2 cellular contexts compared by ENCODE assay signal in the genomic region with DNA sequence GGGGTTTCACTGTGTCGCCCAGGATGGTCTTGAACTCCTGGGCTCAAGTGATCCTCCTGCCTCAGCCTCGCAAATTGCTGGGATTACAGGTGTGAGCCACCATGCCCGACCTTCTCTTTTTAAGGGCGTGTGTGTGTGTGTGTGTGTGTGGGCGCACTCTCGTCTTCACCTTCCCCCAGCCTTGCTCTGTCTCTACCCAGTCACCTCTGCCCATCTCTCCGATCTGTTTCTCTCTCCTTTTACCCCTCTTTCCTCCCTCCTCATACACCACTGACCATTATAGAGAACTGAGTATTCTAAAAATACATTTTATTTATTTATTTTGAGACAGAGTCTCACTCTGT.
TF ChIP-seq lines count a peak whose summit lies in the region.

No MANE protein-coding gene starts in this region.

TF ChIP-seq in HCT116, 20 proteins besides CTCF, POLR2A, EP300 and RAD21:
- TF ChIP-seq EZH2 (IDR thresholded peaks at IDR 0.05) (no peak), FOSL1 (IDR thresholded peaks at IDR 0.05; ENCODE audit: low read depth) (no peak), CEBPB (IDR thresholded peaks at IDR 0.05; ENCODE audit: low read depth) (no peak), JUND (IDR thresholded peaks at IDR 0.05) (no peak), SRF (IDR thresholded peaks at IDR 0.05; ENCODE audit: low read depth) (no peak), POLR2AphosphoS5 (IDR thresholded peaks at IDR 0.05; ENCODE audit: low read depth, low read length) (no peak), ZBTB33 (IDR thresholded peaks at IDR 0.05; ENCODE audit: extremely low read depth, insufficient replicate concordance, low read length) (no peak), YY1 (IDR thresholded peaks at IDR 0.05; ENCODE audit: extremely low read depth, insufficient replicate concordance, low read depth, low read length) (no peak), CBX3 (IDR thresholded peaks at IDR 0.05; ENCODE audit: low read depth) (no peak), MAX (IDR thresholded peaks at IDR 0.05) (no peak), SIN3A (IDR thresholded peaks at IDR 0.05; ENCODE audit: low read depth) (no peak), REST (IDR thresholded peaks at IDR 0.05; ENCODE audit: low read depth) (no peak), ELF1 (IDR thresholded peaks at IDR 0.05; ENCODE audit: borderline replicate concordance, low read depth) (no peak), EGR1 (IDR thresholded peaks at IDR 0.05; ENCODE audit: low read depth) (no peak), ZNF274 (IDR thresholded peaks at IDR 0.05; ENCODE audit: low read depth, low read length) (no peak), EZH2phosphoT487 (IDR thresholded peaks at IDR 0.05; ENCODE audit: borderline replicate concordance) (no peak), ZFX (IDR thresholded peaks at IDR 0.05) (no peak), TCF7L2 (IDR thresholded peaks at IDR 0.05; ENCODE audit: borderline replicate concordance, extremely low read depth, insufficient read depth, insufficient read length) (no peak), SP1 (IDR thresholded peaks at IDR 0.05; ENCODE audit: low read depth) (no peak)
- TF ChIP-seq, protein P1, sequence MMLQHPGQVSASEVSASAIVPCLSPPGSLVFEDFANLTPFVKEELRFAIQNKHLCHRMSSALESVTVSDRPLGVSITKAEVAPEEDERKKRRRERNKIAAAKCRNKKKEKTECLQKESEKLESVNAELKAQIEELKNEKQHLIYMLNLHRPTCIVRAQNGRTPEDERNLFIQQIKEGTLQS (IDR thresholded peaks at IDR 0.05), result no peak
TF ChIP-seq in HCT116: peak in this region for 0.

TF ChIP-seq in GM12878, 131 proteins besides CTCF, POLR2A, EP300 and RAD21:
- TF ChIP-seq ZNF274 (IDR thresholded peaks at IDR 0.05; ENCODE audit: insufficient read depth, insufficient read length) (no peak), ATF7 (IDR thresholded peaks at IDR 0.05; ENCODE audit: low read depth) (no peak), RCOR1 (conservative IDR thresholded peaks at IDR 0.05; ENCODE audit: low read depth, low read length) (no peak), POLR2AphosphoS2 (IDR thresholded peaks at IDR 0.05; ENCODE audit: low read depth, low read length) (no peak), NR2C2 (IDR thresholded peaks at IDR 0.05; ENCODE audit: borderline replicate concordance, control insufficient read depth, insufficient read length, low read depth) (no peak), FOXM1 (IDR thresholded peaks at IDR 0.05; ENCODE audit: low read depth, low read length) (no peak), MLLT1 (IDR thresholded peaks at IDR 0.05) (no peak), ZSCAN29 (IDR thresholded peaks at IDR 0.05) (no peak), POLR2AphosphoS5 (IDR thresholded peaks at IDR 0.05; ENCODE audit: low read length) (no peak), CBFB (IDR thresholded peaks at IDR 0.05; ENCODE audit: low read depth) (no peak), GABPA (IDR thresholded peaks at IDR 0.05; ENCODE audit: low read depth) (no peak), YY1 (IDR thresholded peaks at IDR 0.05; ENCODE audit: low read depth, low read length) (no peak), SMC3 (IDR thresholded peaks at IDR 0.05; ENCODE audit: borderline replicate concordance, low read length) (no peak), HDAC6 (IDR thresholded peaks at IDR 0.05; ENCODE audit: unreplicated experiment) (no peak), JUNB (IDR thresholded peaks at IDR 0.05) (no peak), HDGF (IDR thresholded peaks at IDR 0.05) (no peak), ZBTB40 (IDR thresholded peaks at IDR 0.05; ENCODE audit: borderline replicate concordance) (no peak)
- TF ChIP-seq, protein P2, sequence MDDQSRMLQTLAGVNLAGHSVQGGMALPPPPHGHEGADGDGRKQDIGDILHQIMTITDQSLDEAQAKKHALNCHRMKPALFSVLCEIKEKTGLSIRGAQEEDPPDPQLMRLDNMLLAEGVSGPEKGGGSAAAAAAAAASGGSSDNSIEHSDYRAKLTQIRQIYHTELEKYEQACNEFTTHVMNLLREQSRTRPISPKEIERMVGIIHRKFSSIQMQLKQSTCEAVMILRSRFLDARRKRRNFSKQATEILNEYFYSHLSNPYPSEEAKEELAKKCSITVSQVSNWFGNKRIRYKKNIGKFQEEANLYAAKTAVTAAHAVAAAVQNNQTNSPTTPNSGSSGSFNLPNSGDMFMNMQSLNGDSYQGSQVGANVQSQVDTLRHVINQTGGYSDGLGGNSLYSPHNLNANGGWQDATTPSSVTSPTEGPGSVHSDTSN (IDR thresholded peaks at IDR 0.05; ENCODE audit: insufficient replicate concordance, low read depth, low read length), result no peak
- TF ChIP-seq, protein P3, sequence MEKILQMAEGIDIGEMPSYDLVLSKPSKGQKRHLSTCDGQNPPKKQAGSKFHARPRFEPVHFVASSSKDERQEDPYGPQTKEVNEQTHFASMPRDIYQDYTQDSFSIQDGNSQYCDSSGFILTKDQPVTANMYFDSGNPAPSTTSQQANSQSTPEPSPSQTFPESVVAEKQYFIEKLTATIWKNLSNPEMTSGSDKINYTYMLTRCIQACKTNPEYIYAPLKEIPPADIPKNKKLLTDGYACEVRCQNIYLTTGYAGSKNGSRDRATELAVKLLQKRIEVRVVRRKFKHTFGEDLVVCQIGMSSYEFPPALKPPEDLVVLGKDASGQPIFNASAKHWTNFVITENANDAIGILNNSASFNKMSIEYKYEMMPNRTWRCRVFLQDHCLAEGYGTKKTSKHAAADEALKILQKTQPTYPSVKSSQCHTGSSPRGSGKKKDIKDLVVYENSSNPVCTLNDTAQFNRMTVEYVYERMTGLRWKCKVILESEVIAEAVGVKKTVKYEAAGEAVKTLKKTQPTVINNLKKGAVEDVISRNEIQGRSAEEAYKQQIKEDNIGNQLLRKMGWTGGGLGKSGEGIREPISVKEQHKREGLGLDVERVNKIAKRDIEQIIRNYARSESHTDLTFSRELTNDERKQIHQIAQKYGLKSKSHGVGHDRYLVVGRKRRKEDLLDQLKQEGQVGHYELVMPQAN (conservative IDR thresholded peaks at IDR 0.05), result no peak
- TF ChIP-seq, protein P4, sequence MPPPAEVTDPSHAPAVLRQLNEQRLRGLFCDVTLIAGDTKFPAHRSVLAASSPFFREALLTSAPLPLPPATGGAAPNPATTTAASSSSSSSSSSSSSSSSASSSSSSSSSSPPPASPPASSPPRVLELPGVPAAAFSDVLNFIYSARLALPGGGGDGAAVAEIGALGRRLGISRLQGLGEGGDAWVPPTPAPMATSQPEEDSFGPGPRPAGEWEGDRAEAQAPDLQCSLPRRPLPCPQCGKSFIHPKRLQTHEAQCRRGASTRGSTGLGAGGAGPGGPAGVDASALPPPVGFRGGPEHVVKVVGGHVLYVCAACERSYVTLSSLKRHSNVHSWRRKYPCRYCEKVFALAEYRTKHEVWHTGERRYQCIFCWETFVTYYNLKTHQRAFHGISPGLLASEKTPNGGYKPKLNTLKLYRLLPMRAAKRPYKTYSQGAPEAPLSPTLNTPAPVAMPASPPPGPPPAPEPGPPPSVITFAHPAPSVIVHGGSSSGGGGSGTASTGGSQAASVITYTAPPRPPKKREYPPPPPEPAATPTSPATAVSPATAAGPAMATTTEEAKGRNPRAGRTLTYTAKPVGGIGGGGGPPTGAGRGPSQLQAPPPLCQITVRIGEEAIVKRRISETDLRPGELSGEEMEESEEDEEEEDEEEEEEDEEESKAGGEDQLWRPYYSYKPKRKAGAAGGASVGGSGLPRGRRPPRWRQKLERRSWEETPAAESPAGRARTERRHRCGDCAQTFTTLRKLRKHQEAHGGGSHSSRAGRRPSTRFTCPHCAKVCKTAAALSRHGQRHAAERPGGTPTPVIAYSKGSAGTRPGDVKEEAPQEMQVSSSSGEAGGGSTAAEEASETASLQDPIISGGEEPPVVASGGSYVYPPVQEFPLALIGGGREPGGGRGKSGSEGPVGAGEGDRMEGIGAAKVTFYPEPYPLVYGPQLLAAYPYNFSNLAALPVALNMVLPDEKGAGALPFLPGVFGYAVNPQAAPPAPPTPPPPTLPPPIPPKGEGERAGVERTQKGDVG (CRISPR knock-in tag; IDR thresholded peaks at IDR 0.05), result no peak
